8 cellular contexts compared by ENCODE assay signal in the genomic region with DNA sequence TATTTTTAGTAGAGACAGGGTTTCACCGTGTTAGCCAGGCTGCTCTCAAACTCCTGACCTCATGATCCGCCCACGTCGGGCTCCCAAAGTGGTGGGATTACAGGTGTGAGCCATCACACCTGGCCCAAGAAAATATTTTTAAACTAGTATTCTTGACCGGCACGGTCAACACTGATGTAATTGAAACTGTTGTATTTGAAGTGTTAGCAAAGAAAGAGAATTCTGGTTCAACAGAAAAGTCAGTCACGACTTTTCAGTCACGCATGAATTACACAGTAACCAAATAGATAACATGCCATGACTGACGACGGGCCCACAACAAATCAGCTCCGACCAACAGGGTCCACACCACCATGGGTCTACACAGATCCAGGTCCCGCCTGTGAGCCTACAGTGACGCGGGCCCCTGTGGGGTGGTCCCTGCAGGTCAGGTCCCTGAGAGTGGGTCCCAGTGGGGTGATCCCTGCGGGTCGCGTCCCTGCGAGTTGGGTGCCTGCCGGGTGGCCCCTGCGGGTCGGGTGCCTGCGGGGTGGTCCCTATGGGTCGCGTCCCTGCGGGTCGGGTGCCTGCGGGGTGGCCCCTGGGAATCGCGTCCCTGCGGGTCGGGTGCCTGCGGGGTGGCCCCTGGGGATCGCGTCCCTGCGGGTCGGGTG. TPM values are rescaled to one million over a fixed set of nuclear protein-coding genes. Genes with fewer than 3 reads are reported as not detected.
DNase-seq lines count a peak whose midpoint lies in the region; ATAC-seq and TF ChIP-seq lines count a peak whose summit lies in the region.

No MANE protein-coding gene starts in this region.

- TF ChIP-seq CTCF in lower lobe of right lung (IDR thresholded peaks at IDR 0.05) (no peak), tibial nerve (IDR thresholded peaks at IDR 0.05) (no peak)

- H3K9me3 ChIP-seq in lower lobe of right lung (no peaks in the 10 kb centered on the region), tibial nerve (no peaks in the 10 kb centered on the region)

- peak overlapping the region; percentile 78 for H3K27ac Mint-ChIP-seq in central memory CD8-positive, alpha-beta T cell (ENCODE audit: low read depth)

- DNase-seq in NCI-H748 (lab: John Stamatoyannopoulos, UW; ENCODE audit: unreplicated experiment) = peak; percentile 7
- no peak for DNase-seq in NCI-H748 treated with DMSO at 0.1 percent for 48 hours (lab: John Stamatoyannopoulos, UW)
- peak; percentile 74 for DNase-seq in RPMI7951 (ENCODE audit: low read depth)
- DNase-seq in central memory CD8-positive, alpha-beta T cell (ENCODE audit: low spot score in 2 of 2) = no peak
- peak; percentile 44 for DNase-seq in lower lobe of right lung
- DNase-seq in tibial nerve (ENCODE audit: low spot score in 2 of 2) = no peak
- DNase-seq in NCI-H510A (lab: John Stamatoyannopoulos, UW) = no peak

- no peak for ATAC-seq in central memory CD8-positive, alpha-beta T cell (replicated peaks; ENCODE audit: extremely low read depth, poor library complexity, severe bottlenecking)
- ATAC-seq in lower lobe of right lung (peak in 1 of 2 donors; percentile 2), HG02588 (IDR thresholded peaks at IDR 0.05; ENCODE audit: unreplicated experiment) (no peak)

- WGBS in tibial nerve, 2 donors = 14 to 44% methylated on average over 14 to 35 of the region's 36 CpGs

- H3K27ac ChIP-seq in lower lobe of right lung (peak overlapping the region; percentile 96), tibial nerve (peak overlapping the region; percentile 98 to 99 (median 98))

- H3K27me3 Mint-ChIP-seq in central memory CD8-positive, alpha-beta T cell = no peaks in the 10 kb centered on the region

- H3K36me3 Mint-ChIP-seq in central memory CD8-positive, alpha-beta T cell (ENCODE audit: insufficient read depth) = peaks cover 20% of the 10 kb centered on the region

- H3K36me3 ChIP-seq in lower lobe of right lung (no peaks in the 10 kb centered on the region), tibial nerve (peaks cover 0 to 4% (median 0%) of the 10 kb centered on the region in 3 donors)

- no peak for TF ChIP-seq POLR2A in tibial nerve (IDR thresholded peaks at IDR 0.05)

- no peaks in the 10 kb centered on the region for H3K9me3 Mint-ChIP-seq in central memory CD8-positive, alpha-beta T cell

- H3K4me3 ChIP-seq in lower lobe of right lung (peak overlapping the region; percentile 69), tibial nerve (peak overlapping the region; percentile 70 to 99 (median 86))

- H3K4me1 Mint-ChIP-seq in central memory CD8-positive, alpha-beta T cell = peaks cover 43% of the 10 kb centered on the region

- intact Hi-C loops in lower lobe of right lung (cut with DNase I) = no loop called here

- H3K27me3 ChIP-seq in lower lobe of right lung (ENCODE audit: low read depth) = no peaks in the 10 kb centered on the region
- H3K27me3 ChIP-seq in tibial nerve = no peaks in the 10 kb centered on the region

- peaks cover 22% of the 10 kb centered on the region for H3K4me1 ChIP-seq in lower lobe of right lung
- H3K4me1 ChIP-seq in tibial nerve = peaks cover 0 to 43% (median 12%) of the 10 kb centered on the region in 4 donors

- no peak for TF ChIP-seq EP300 in tibial nerve (IDR thresholded peaks at IDR 0.05)

- H3K4me3 Mint-ChIP-seq in central memory CD8-positive, alpha-beta T cell = peak overlapping the region; percentile 75

RNA-seq across cellular contexts. Expression of a gene that starts 1.0 kb away (rescaled TPM):
- total RNA-seq in RPMI7951 (2014; rRNA removed; shearing (Covaris generic)) = 7.6 and 10.0 TPM in 2 replicates
- total RNA-seq in lower lobe of right lung = 9.7 TPM
- total RNA-seq in tibial nerve = 10 to 100 TPM; 12.5 to 14.7 (median 13.7) TPM

RNA-seq across cellular contexts. Expression of a gene that starts 27.3 kb away (rescaled TPM):
- 75.3 and 102 TPM in 2 replicates for total RNA-seq in RPMI7951 (2014; rRNA removed; shearing (Covaris generic))
- total RNA-seq in lower lobe of right lung (12.1 TPM), tibial nerve (10 to 100 TPM; 12.3 to 26.4 (median 15.5) TPM)

RNA-seq across cellular contexts. Expression of a gene that starts 32.2 kb away (rescaled TPM):
- 17.4 and 18.7 TPM in 2 replicates for total RNA-seq in RPMI7951 (2014; rRNA removed; shearing (Covaris generic))
- total RNA-seq in lower lobe of right lung = 23.8 TPM
- total RNA-seq in tibial nerve = 10 to 100 TPM; 28.2 to 62.4 (median 46.7) TPM

RNA-seq across cellular contexts. Expression of a gene that starts 51.9 kb away (rescaled TPM):
- total RNA-seq in RPMI7951 (2014; rRNA removed; shearing (Covaris generic)) = 13.3 and 23.4 TPM in 2 replicates
- total RNA-seq in lower lobe of right lung (59.6 TPM), tibial nerve (10 to 100 TPM; 16.3 to 33.7 (median 24.7) TPM)

Comparison
In these comparisons a context has a peak if more than half of its experiments do, and no peak if none do; other contexts are left out.
1. DNase-seq: peak in NCI-H748 (single experiment), RPMI7951 (single experiment) and lower lobe of right lung (single experiment); none in NCI-H748 treated with DMSO at 0.1 percent for 48 hours (single experiment), central memory CD8-positive, alpha-beta T cell (0 of 2), tibial nerve (0 of 2) and NCI-H510A (single experiment).